ENCODE assay signal across 26 cellular contexts in genomic region chr3:108018552-108018951, GRCh38.
"Had no signal": no experiment of that assay in that cellular context is flagged by ENCODE, and none has a peak within 500 bp of the region (broad histone marks: within the 10 kb centered on the region; RNA-seq: fewer than 3 reads in every experiment).

No MANE protein-coding gene starts in this region.

- H3K4me1 ChIP-seq: psoas muscle had no signal

- H3K4me1 Mint-ChIP-seq: stimulated activated effector memory CD8-positive, alpha-beta T cell treated with anti-CD3 and anti-CD28 coated beads, Interleukin-12 subunit alpha, Interleukin-12 subunit beta, amount 100 ng/mL, for 72 hours had no signal

- H3K9me3 Mint-ChIP-seq: immature natural killer cell; natural killer cell; stimulated activated effector memory CD8-positive, alpha-beta T cell treated with anti-CD3 and anti-CD28 coated beads, Interleukin-12 subunit alpha, Interleukin-12 subunit beta, amount 100 ng/mL, for 72 hours had no signal

- H3K9me3 ChIP-seq: esophagus squamous epithelium, heart right ventricle, lower lobe of right lung, ovary, psoas muscle, sigmoid colon, stomach, thyroid gland had no signal

- H3K27ac ChIP-seq: coronary artery, dorsolateral prefrontal cortex, esophagus squamous epithelium, heart right ventricle, lower lobe of right lung, ovary, psoas muscle, sigmoid colon, stomach, thyroid gland had no signal

- H3K27me3 ChIP-seq: dorsolateral prefrontal cortex, esophagus squamous epithelium, heart right ventricle, ovary, sigmoid colon, stomach, thyroid gland had no signal

- DNase-seq: dorsolateral prefrontal cortex; effector CD4-positive, alpha-beta T cell; esophagus squamous epithelium; foreskin melanocyte; glutamatergic neuron; heart right ventricle; hypothalamus; immature natural killer cell; left ventricle myocardium superior; lower lobe of right lung; natural killer cell; occipital lobe; ovary; posterior cingulate gyrus; psoas muscle; right cardiac atrium; sigmoid colon; stimulated activated CD4-positive, alpha-beta T cell treated with anti-CD3 and anti-CD28 coated beads, Interleukin-2, amount 100 ng/mL, for 24 hours; stimulated activated CD4-positive, alpha-beta T cell treated with anti-CD3 and anti-CD28 coated beads, Interleukin-4, amount 100 ng/mL, for 24 hours; stimulated activated naive CD4-positive, alpha-beta T cell treated with Interleukin-2 at 50 U/mL for 16 hours; stomach; thyroid gland had no signal

- FAIRE-seq: keratinocyte had no signal

- H3K27ac Mint-ChIP-seq: immature natural killer cell; natural killer cell; stimulated activated effector memory CD8-positive, alpha-beta T cell treated with anti-CD3 and anti-CD28 coated beads, Interleukin-12 subunit alpha, Interleukin-12 subunit beta, amount 100 ng/mL, for 72 hours; type B pancreatic cell had no signal

- H3K4me3 Mint-ChIP-seq: immature natural killer cell; natural killer cell; stimulated activated effector memory CD8-positive, alpha-beta T cell treated with anti-CD3 and anti-CD28 coated beads, Interleukin-12 subunit alpha, Interleukin-12 subunit beta, amount 100 ng/mL, for 72 hours; type B pancreatic cell had no signal

- H3K36me3 Mint-ChIP-seq: natural killer cell; stimulated activated effector memory CD8-positive, alpha-beta T cell treated with anti-CD3 and anti-CD28 coated beads, Interleukin-12 subunit alpha, Interleukin-12 subunit beta, amount 100 ng/mL, for 72 hours; type B pancreatic cell had no signal

- H3K36me3 ChIP-seq: esophagus squamous epithelium, heart right ventricle, lower lobe of right lung, ovary, sigmoid colon, stomach, thyroid gland had no signal

- H3K27me3 Mint-ChIP-seq: type B pancreatic cell had no signal

- ATAC-seq: heart right ventricle; left ventricle myocardium superior; lower lobe of right lung; natural killer cell; psoas muscle; right cardiac atrium; stimulated activated effector memory CD8-positive, alpha-beta T cell treated with anti-CD3 and anti-CD28 coated beads, Interleukin-12 subunit alpha, Interleukin-12 subunit beta, amount 100 ng/mL, for 72 hours had no signal

- H3K4me3 ChIP-seq: coronary artery, dorsolateral prefrontal cortex, esophagus squamous epithelium, heart right ventricle, lower lobe of right lung, ovary, psoas muscle, sigmoid colon, stomach, thyroid gland had no signal
